6 cellular contexts compared by ENCODE assay signal in genomic region chr14:94079891-94080605, GRCh38. TPM values are rescaled to one million over a fixed set of nuclear protein-coding genes. Genes with fewer than 3 reads are reported as not detected.
DNase-seq lines count a peak whose midpoint lies in the region; ATAC-seq lines count a peak whose summit lies in the region.

No MANE protein-coding gene starts in this region.

- no peak for ATAC-seq in HG03432 (IDR thresholded peaks at IDR 0.05; ENCODE audit: unreplicated experiment)
- no peak for ATAC-seq in GM19467 (IDR thresholded peaks at IDR 0.05; ENCODE audit: unreplicated experiment)

- no peaks in the 10 kb centered on the region for H3K27me3 ChIP-seq in GM23248 (replicated peaks; ENCODE audit: insufficient read depth)

- peaks cover 84% of the 10 kb centered on the region for H3K79me2 ChIP-seq in GM23248 (ENCODE audit: insufficient read depth)

- peaks cover 7% of the 10 kb centered on the region for H3K9me3 Mint-ChIP-seq in activated naive CD8-positive, alpha-beta T cell treated with anti-CD3 and anti-CD28 coated beads for 36 hours

- no peaks in the 10 kb centered on the region for H3K27me3 Mint-ChIP-seq in activated naive CD8-positive, alpha-beta T cell treated with anti-CD3 and anti-CD28 coated beads for 36 hours

- peaks cover 25% of the 10 kb centered on the region for H3K36me3 ChIP-seq in GM23248 (ENCODE audit: low read depth)

- H3K27ac Mint-ChIP-seq in activated naive CD8-positive, alpha-beta T cell treated with anti-CD3 and anti-CD28 coated beads for 36 hours, result peak overlapping the region; percentile 100

- in situ Hi-C loops in GM23248 (cut with MboI), result no loop called here

- peak overlapping the region; percentile 99 for H2AFZ ChIP-seq in GM23248

- peak overlapping the region; percentile 100 for H3K4me3 Mint-ChIP-seq in activated naive CD8-positive, alpha-beta T cell treated with anti-CD3 and anti-CD28 coated beads for 36 hours

- H3K4me1 Mint-ChIP-seq in activated naive CD8-positive, alpha-beta T cell treated with anti-CD3 and anti-CD28 coated beads for 36 hours, result peaks cover 46% of the 10 kb centered on the region

- H3K9me3 ChIP-seq in GM23248 (ENCODE audit: low read depth), result no peaks in the 10 kb centered on the region

- no peaks in the 10 kb centered on the region for H3K9me2 ChIP-seq in GM23248 (ENCODE audit: insufficient read depth)

- 2% methylated on average over 13 of the region's 13 CpGs for WGBS in GM23248 (ENCODE audit: low coverage in 1 of 2, low lambda C conversion rate in 2 of 2, missing lambda C conversion rate in 2 of 2), 2 experiments

- peaks cover 19% of the 10 kb centered on the region for H4K20me1 ChIP-seq in GM23248 (ENCODE audit: insufficient read depth)

- H3K4me1 ChIP-seq in GM23248 (ENCODE audit: insufficient read depth), result peaks cover 35% of the 10 kb centered on the region

- H3K4me3 ChIP-seq in GM23248, result peak overlapping the region; percentile 87

- H3K36me3 Mint-ChIP-seq in activated naive CD8-positive, alpha-beta T cell treated with anti-CD3 and anti-CD28 coated beads for 36 hours, result peaks cover 59% of the 10 kb centered on the region

- H3F3A ChIP-seq in GM23248 (ENCODE audit: insufficient read depth), result no peaks in the 10 kb centered on the region

- H3K4me2 ChIP-seq in GM23248 (ENCODE audit: unreplicated experiment), result peak overlapping the region; percentile 92

- H3K9ac ChIP-seq in GM23248, result peak overlapping the region; percentile 96

- peak overlapping the region; percentile 86 for H3K27ac ChIP-seq in GM23248

- DNase-seq in GM23248, result peak; percentile 40
- DNase-seq in activated naive CD8-positive, alpha-beta T cell treated with anti-CD3 and anti-CD28 coated beads for 36 hours, result no peak
- peak; percentile 52 for DNase-seq in midbrain (lab: John Stamatoyannopoulos, UW)
- no peak for DNase-seq in activated effector memory CD4-positive, alpha-beta T cell treated with Interleukin-2 at 50 U/mL for 16 hours

RNA-seq across cellular contexts. Expression of gene DDX24, which starts 1.0 kb away (rescaled TPM):
- total RNA-seq in GM23248 (2014; rRNA removed; shearing (Covaris generic)), result 123 and 125 TPM in 2 replicates
- 143 and 149 TPM in 2 replicates for polyA plus RNA-seq in GM23248 (2016; fragmentation: Nextera tagmentation; extraction: Ambion mirVana)
- 100 to 1,000 TPM; 320 to 332 TPM for total RNA-seq in activated naive CD8-positive, alpha-beta T cell treated with anti-CD3 and anti-CD28 coated beads for 36 hours

RNA-seq across cellular contexts. Expression of gene IFI27L1, which starts 1.1 kb away (rescaled TPM):
- total RNA-seq in GM23248 (2014; rRNA removed; shearing (Covaris generic)), result 13.5 and 14.2 TPM in 2 replicates
- polyA plus RNA-seq in GM23248 (2016; fragmentation: Nextera tagmentation; extraction: Ambion mirVana), result 31.8 and 32.6 TPM in 2 replicates
- total RNA-seq in activated naive CD8-positive, alpha-beta T cell treated with anti-CD3 and anti-CD28 coated beads for 36 hours, result 10 to 100 TPM; 15.9 to 18.2 TPM

RNA-seq across cellular contexts. Expression of gene IFI27, which starts 30.5 kb away (rescaled TPM):
- not detected in 2 replicates for total RNA-seq in GM23248 (2014; rRNA removed; shearing (Covaris generic))
- not detected in 2 replicates for polyA plus RNA-seq in GM23248 (2016; fragmentation: Nextera tagmentation; extraction: Ambion mirVana)
- 1 to 10 TPM; 1.6 to 2.4 TPM for total RNA-seq in activated naive CD8-positive, alpha-beta T cell treated with anti-CD3 and anti-CD28 coated beads for 36 hours

RNA-seq across cellular contexts. Expression of gene IFI27L2, which starts 49.4 kb away (rescaled TPM):
- 61.7 and 95.3 TPM in 2 replicates for total RNA-seq in GM23248 (2014; rRNA removed; shearing (Covaris generic))
- polyA plus RNA-seq in GM23248 (2016; fragmentation: Nextera tagmentation; extraction: Ambion mirVana), result 161 and 170 TPM in 2 replicates
- 10 to 100 TPM; 51.5 to 55.6 TPM for total RNA-seq in activated naive CD8-positive, alpha-beta T cell treated with anti-CD3 and anti-CD28 coated beads for 36 hours

RNA-seq across cellular contexts. Expression of gene OTUB2, which starts 53.9 kb away (rescaled TPM):
- 1.0 and 1.9 TPM in 2 replicates for total RNA-seq in GM23248 (2014; rRNA removed; shearing (Covaris generic))
- 1.3 and 1.6 TPM in 2 replicates for polyA plus RNA-seq in GM23248 (2016; fragmentation: Nextera tagmentation; extraction: Ambion mirVana)
- total RNA-seq in activated naive CD8-positive, alpha-beta T cell treated with anti-CD3 and anti-CD28 coated beads for 36 hours, result under 1 TPM; 0.31 to 0.48 TPM

Comparison
In these comparisons a context has a peak if more than half of its experiments do, and no peak if none do; other contexts are left out.
1. DNase-seq: peak in GM23248 (single experiment) and midbrain (single experiment); none in activated naive CD8-positive, alpha-beta T cell treated with anti-CD3 and anti-CD28 coated beads for 36 hours (single experiment) and activated effector memory CD4-positive, alpha-beta T cell treated with Interleukin-2 at 50 U/mL for 16 hours (single experiment).